In the genomic region with DNA sequence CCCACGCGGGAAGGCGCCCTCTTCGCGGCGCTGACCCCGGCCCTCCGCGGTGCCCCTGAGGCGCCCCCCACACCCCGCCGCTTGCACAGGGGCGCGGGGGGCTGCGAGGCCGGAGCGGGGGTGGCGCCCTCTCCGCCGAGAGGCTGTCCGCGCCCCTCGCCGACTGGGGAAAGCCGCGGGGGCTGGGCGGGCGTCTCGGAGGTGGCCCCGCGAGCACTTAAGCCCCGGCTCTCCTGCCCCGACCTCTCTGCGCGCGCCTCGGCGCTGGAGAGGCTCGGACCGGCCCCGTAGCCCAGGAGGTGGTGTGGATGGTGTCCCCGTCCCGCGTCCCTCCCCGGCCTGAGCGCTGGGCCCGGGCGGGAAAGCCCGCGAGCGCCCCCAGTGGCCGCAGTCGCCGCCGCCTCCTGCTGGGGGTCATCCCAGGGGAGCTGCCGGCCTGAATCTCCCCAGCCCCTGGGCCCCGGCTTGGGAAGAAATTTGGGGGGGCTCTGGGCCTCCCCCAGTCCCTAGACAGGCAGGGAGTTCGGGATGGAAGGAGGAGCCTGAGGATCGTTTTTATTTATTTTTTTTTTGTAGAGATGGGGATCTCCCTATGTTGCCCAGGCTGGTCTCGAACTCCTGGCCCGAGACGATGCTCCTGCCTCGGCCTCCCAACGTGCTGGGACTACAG, we compare ENCODE assay signal across 9 cellular contexts. TPM values are rescaled to one million over a fixed set of nuclear protein-coding genes. Genes with fewer than 3 reads are reported as not detected.
DNase-seq lines count a peak whose midpoint lies in the region; ATAC-seq, FAIRE-seq and TF ChIP-seq lines count a peak whose summit lies in the region.
"Had no signal": no experiment of that assay in that cellular context is flagged by ENCODE, and none has a peak within 500 bp of the region (broad histone marks: within the 10 kb centered on the region; RNA-seq: fewer than 3 reads in every experiment).

No MANE protein-coding gene starts in this region.

- H3K36me3 ChIP-seq in GM23338 (ENCODE audit: insufficient read depth) (no peaks in the 10 kb centered on the region), RWPE2 (ENCODE audit: low read depth) (no peaks in the 10 kb centered on the region), cardiac muscle cell (no peaks in the 10 kb centered on the region), trophoblast cell (ENCODE audit: control insufficient read depth in 1 of 2, insufficient read depth in 2 of 2, low read length in 2 of 2) (peaks cover 0 to 2% of the 10 kb centered on the region in 2 experiments)

- H3F3A ChIP-seq in GM23338 (replicated peaks; ENCODE audit: low read depth), result peaks cover 6% of the 10 kb centered on the region; the same call in 1 of the 2 replicates

- H3K36me3 Mint-ChIP-seq in GM23338 (ENCODE audit: low read depth), result no peaks in the 10 kb centered on the region; the same call in 2 of the 3 replicates
- peaks cover 4% of the 10 kb centered on the region for H3K36me3 Mint-ChIP-seq in activated naive CD4-positive, alpha-beta T cell treated with anti-CD3 and anti-CD28 coated beads, Interleukin-2, amount 50 U/mL, for 24 hours
- H3K36me3 Mint-ChIP-seq: IgD-negative memory B cell had no signal

- H3K4me1 ChIP-seq in GM23338 (ENCODE audit: insufficient read depth) (peaks cover 16% of the 10 kb centered on the region), RWPE2 (ENCODE audit: insufficient read depth, poor library complexity, severe bottlenecking) (peaks cover 4% of the 10 kb centered on the region), cardiac muscle cell (ENCODE audit: low read depth) (peaks cover 27% of the 10 kb centered on the region), trophoblast cell (ENCODE audit: control insufficient read depth in 1 of 2, insufficient read depth in 2 of 2, low read length in 2 of 2) (peaks cover 45 to 56% of the 10 kb centered on the region in 2 experiments)

- H2BK5ac ChIP-seq in trophoblast cell (ENCODE audit: low read depth, low read length, poor library complexity), result no peak overlapping the region

- H3K4me2 ChIP-seq in GM23338 (peak overlapping the region; percentile 88), trophoblast cell (ENCODE audit: low read length) (peak overlapping the region; percentile 67)

- ATAC-seq in GM23338 (peak; percentile 14), RWPE2 (ENCODE audit: low read depth) (peak; percentile 56), GM18909 (IDR thresholded peaks at IDR 0.05; ENCODE audit: poor library complexity, unreplicated experiment) (no peak)

- no peak overlapping the region for H3K27ac Mint-ChIP-seq in GM23338
- H3K27ac Mint-ChIP-seq in activated naive CD4-positive, alpha-beta T cell treated with anti-CD3 and anti-CD28 coated beads, Interleukin-2, amount 50 U/mL, for 24 hours, result no peak overlapping the region

- peak overlapping the region; percentile 95 for H4K91ac ChIP-seq in trophoblast cell (ENCODE audit: low read depth, low read length)

- H3K4me3 ChIP-seq in GM23338, result peak overlapping the region; percentile 71
- peak overlapping the region; percentile 51 for H3K4me3 ChIP-seq in RWPE2 (ENCODE audit: severe bottlenecking)
- H3K4me3 ChIP-seq in cardiac muscle cell, result peak overlapping the region; percentile 39
- peak overlapping the region; percentile 76 for H3K4me3 ChIP-seq in trophoblast cell (ENCODE audit: low read depth, low read length)

- H3K4me3 Mint-ChIP-seq in GM23338, result peak overlapping the region; percentile 71
- H3K4me3 Mint-ChIP-seq in activated naive CD4-positive, alpha-beta T cell treated with anti-CD3 and anti-CD28 coated beads, Interleukin-2, amount 50 U/mL, for 24 hours, result peak overlapping the region; percentile 60

- peaks cover 84% of the 10 kb centered on the region for H3K27me3 ChIP-seq in GM23338 (ENCODE audit: insufficient read depth)
- H3K27me3 ChIP-seq in RWPE2 (ENCODE audit: insufficient read depth, poor library complexity, severe bottlenecking), result no peaks in the 10 kb centered on the region
- peaks cover 30% of the 10 kb centered on the region for H3K27me3 ChIP-seq in cardiac muscle cell
- H3K27me3 ChIP-seq in trophoblast cell (ENCODE audit: insufficient read depth, low read length), result peaks cover 26% of the 10 kb centered on the region

- H3K27me3 Mint-ChIP-seq in GM23338 (ENCODE audit: insufficient read depth, low read depth, poor library complexity), result peaks cover 73% of the 10 kb centered on the region
- peaks cover 14% of the 10 kb centered on the region for H3K27me3 Mint-ChIP-seq in activated naive CD4-positive, alpha-beta T cell treated with anti-CD3 and anti-CD28 coated beads, Interleukin-2, amount 50 U/mL, for 24 hours

- peaks cover 34% of the 10 kb centered on the region for H3K79me1 ChIP-seq in trophoblast cell (ENCODE audit: low read length)

- peaks cover 2% of the 10 kb centered on the region; the same call in 1 of the 3 replicates for H3K9me3 Mint-ChIP-seq in GM23338
- H3K9me3 Mint-ChIP-seq in activated naive CD4-positive, alpha-beta T cell treated with anti-CD3 and anti-CD28 coated beads, Interleukin-2, amount 50 U/mL, for 24 hours, result no peaks in the 10 kb centered on the region
- H3K9me3 Mint-ChIP-seq: IgD-negative memory B cell had no signal

- no peak overlapping the region for H2BK12ac ChIP-seq in trophoblast cell (ENCODE audit: low read length)

- DNase-seq in GM23338 (ENCODE audit: low spot score) (peak; percentile 76), RWPE2 (ENCODE audit: low spot score) (peak; percentile 82), cardiac muscle cell (ENCODE audit: low read depth in 1 of 2, low spot score in 1 of 2) (peak; percentile 77 to 84), trophoblast cell (peak; percentile 80 to 85), urothelium cell line (ENCODE audit: low spot score) (peak; percentile 83)

- peak overlapping the region; percentile 64 for H2BK120ac ChIP-seq in trophoblast cell (ENCODE audit: insufficient read depth, low read length, poor library complexity)

- no peak overlapping the region for H3K9ac ChIP-seq in trophoblast cell (ENCODE audit: low read length)

- H3K4ac ChIP-seq in trophoblast cell (ENCODE audit: low read depth, low read length), result peak overlapping the region; percentile 47

- H2AFZ ChIP-seq in GM23338 (peak overlapping the region; percentile 72), trophoblast cell (ENCODE audit: insufficient read depth, low read length, poor library complexity) (peak overlapping the region; percentile 63)

- peak overlapping the region; percentile 35 for H2AK5ac ChIP-seq in trophoblast cell (ENCODE audit: low read length)

- H3K4me1 Mint-ChIP-seq in GM23338, result peaks cover 18% of the 10 kb centered on the region
- peaks cover 16% of the 10 kb centered on the region for H3K4me1 Mint-ChIP-seq in activated naive CD4-positive, alpha-beta T cell treated with anti-CD3 and anti-CD28 coated beads, Interleukin-2, amount 50 U/mL, for 24 hours

- TF ChIP-seq CTCF in C4-2B (conservative IDR thresholded peaks at IDR 0.05), result peak; percentile 99
- peak; percentile 63 to 78 for TF ChIP-seq CTCF in GM23338 (conservative IDR thresholded peaks at IDR 0.05; ENCODE audit: low read depth in 2 of 2)
- TF ChIP-seq CTCF in RWPE2 (IDR thresholded peaks at IDR 0.05; ENCODE audit: poor library complexity, severe bottlenecking), result peak; percentile 97
- peak; percentile 69 for TF ChIP-seq CTCF in cardiac muscle cell (IDR thresholded peaks at IDR 0.05; ENCODE audit: low read depth, low read length)

- H3K18ac ChIP-seq in trophoblast cell (ENCODE audit: low read length), result peak overlapping the region; percentile 69

- no peak overlapping the region for H3K23ac ChIP-seq in trophoblast cell (ENCODE audit: low read length)

- WGBS in trophoblast cell (ENCODE audit: extremely low coverage, insufficient coverage, insufficient read length), result no CpG with 5 or more reads among the region's 64 CpGs

- peak overlapping the region; percentile 56 for H3K14ac ChIP-seq in trophoblast cell (ENCODE audit: low read length)

- peak overlapping the region; percentile 95 for H3K27ac ChIP-seq in C4-2B
- no peak overlapping the region for H3K27ac ChIP-seq in GM23338 (ENCODE audit: low read depth)
- peak overlapping the region; percentile 76 for H3K27ac ChIP-seq in RWPE2 (ENCODE audit: poor library complexity, severe bottlenecking)
- peak overlapping the region; percentile 99 for H3K27ac ChIP-seq in cardiac muscle cell
- H3K27ac ChIP-seq in trophoblast cell (ENCODE audit: low read depth, low read length), result no peak overlapping the region

- H3K9me3 ChIP-seq in RWPE2 (ENCODE audit: severe bottlenecking) (no peaks in the 10 kb centered on the region), cardiac muscle cell (ENCODE audit: low read depth) (no peaks in the 10 kb centered on the region), trophoblast cell (ENCODE audit: insufficient read depth, low read depth, low read length) (peaks cover 6% of the 10 kb centered on the region)

- H4K12ac ChIP-seq in trophoblast cell (ENCODE audit: low read depth, low read length), result peak overlapping the region; percentile 71

- H3K79me2 ChIP-seq in GM23338 (replicated peaks; ENCODE audit: insufficient read depth), result no peaks in the 10 kb centered on the region
- H3K79me2 ChIP-seq in trophoblast cell (ENCODE audit: control insufficient read depth, insufficient read depth, low read length, poor library complexity), result peaks cover 3% of the 10 kb centered on the region

- FAIRE-seq in urothelium cell line (lab: Jason Lieb, UNC), result no peak

- H4K8ac ChIP-seq in trophoblast cell (ENCODE audit: low read depth, low read length), result peak overlapping the region; percentile 74

- H3K9me2 ChIP-seq in GM23338 (ENCODE audit: insufficient read depth), result no peaks in the 10 kb centered on the region

- no peaks in the 10 kb centered on the region for H4K20me1 ChIP-seq in GM23338 (replicated peaks; ENCODE audit: insufficient read depth)

RNA-seq across cellular contexts. Expression of gene HES4, which starts 1.9 kb away (rescaled TPM):
- 2.3 and 4.8 TPM in 2 replicates for total RNA-seq in GM23338 (2014; rRNA removed; shearing (Covaris generic))
- 6.7 and 7.9 TPM in 2 replicates for polyA plus RNA-seq in GM23338 (2016; fragmentation: Nextera tagmentation; extraction: Ambion mirVana)
- total RNA-seq in cardiac muscle cell, result 54.4 and 89.4 TPM in 2 replicates
- 45.7 and 83.6 TPM in 2 replicates for polyA plus RNA-seq in cardiac muscle cell
- 20.5 and 21.2 TPM in 2 replicates for polyA plus RNA-seq in trophoblast cell (2013)
- polyA plus RNA-seq: IgD-negative memory B cell had no signal

RNA-seq across cellular contexts. Expression of gene ISG15, which starts 11.5 kb away (rescaled TPM):
- 52.9 and 65.3 TPM in 2 replicates for total RNA-seq in GM23338 (2014; rRNA removed; shearing (Covaris generic))
- polyA plus RNA-seq in GM23338 (2016; fragmentation: Nextera tagmentation; extraction: Ambion mirVana), result 101 and 113 TPM in 2 replicates
- total RNA-seq in cardiac muscle cell, result 73.4 and 111 TPM in 2 replicates
- 68.2 and 110 TPM in 2 replicates for polyA plus RNA-seq in cardiac muscle cell
- polyA plus RNA-seq in trophoblast cell (2013), result 69.0 and 69.9 TPM in 2 replicates

RNA-seq across cellular contexts. Expression of gene AGRN, which starts 18.2 kb away (rescaled TPM):
- 144 and 185 TPM in 2 replicates for total RNA-seq in GM23338 (2014; rRNA removed; shearing (Covaris generic))
- polyA plus RNA-seq in GM23338 (2016; fragmentation: Nextera tagmentation; extraction: Ambion mirVana) (12.3 and 13.2 TPM in 2 replicates), cardiac muscle cell (23.5 and 30.6 TPM in 2 replicates)
- 95.5 and 154 TPM in 2 replicates for total RNA-seq in cardiac muscle cell
- polyA plus RNA-seq in trophoblast cell (2013), result 92.6 and 100 TPM in 2 replicates

RNA-seq across cellular contexts. Expression of gene PERM1, which starts 19.9 kb away (rescaled TPM):
- not detected in 2 replicates for total RNA-seq in GM23338 (2014; rRNA removed; shearing (Covaris generic))
- 0.66 and 1.1 TPM in 2 replicates for polyA plus RNA-seq in GM23338 (2016; fragmentation: Nextera tagmentation; extraction: Ambion mirVana)
- 0.49 and 1.0 TPM in 2 replicates for total RNA-seq in cardiac muscle cell
- polyA plus RNA-seq in cardiac muscle cell, result 0.71 and 0.77 TPM in 2 replicates
- not detected in 2 replicates for polyA plus RNA-seq in trophoblast cell (2013)
- polyA plus RNA-seq: IgD-negative memory B cell had no signal

RNA-seq across cellular contexts. Expression of gene PLEKHN1, which starts 35.5 kb away (rescaled TPM):
- 2.2 and 3.3 TPM in 2 replicates for total RNA-seq in GM23338 (2014; rRNA removed; shearing (Covaris generic))
- 0.94 and 1.4 TPM in 2 replicates for polyA plus RNA-seq in GM23338 (2016; fragmentation: Nextera tagmentation; extraction: Ambion mirVana)
- 0.36 TPM in 1 of 2 replicates, not detected in the other for total RNA-seq in cardiac muscle cell
- 0.60 TPM in 2 replicates for polyA plus RNA-seq in cardiac muscle cell
- polyA plus RNA-seq in trophoblast cell (2013), result 1.9 and 2.1 TPM in 2 replicates

Comparison
In these comparisons a context has a peak if more than half of its experiments do, and no peak if none do; other contexts are left out.
1. H3K27ac ChIP-seq: peak in C4-2B (single experiment), RWPE2 (single experiment) and cardiac muscle cell (single experiment); none in GM23338 (single experiment) and trophoblast cell (single experiment).
2. Peak in every context shown above with its lines, with median percentiles within 50 percentile points of each other: CTCF ChIP-seq, DNase-seq and H3K4me3 ChIP-seq.